ENCODE assay signal across 13 cellular contexts in the genomic region with DNA sequence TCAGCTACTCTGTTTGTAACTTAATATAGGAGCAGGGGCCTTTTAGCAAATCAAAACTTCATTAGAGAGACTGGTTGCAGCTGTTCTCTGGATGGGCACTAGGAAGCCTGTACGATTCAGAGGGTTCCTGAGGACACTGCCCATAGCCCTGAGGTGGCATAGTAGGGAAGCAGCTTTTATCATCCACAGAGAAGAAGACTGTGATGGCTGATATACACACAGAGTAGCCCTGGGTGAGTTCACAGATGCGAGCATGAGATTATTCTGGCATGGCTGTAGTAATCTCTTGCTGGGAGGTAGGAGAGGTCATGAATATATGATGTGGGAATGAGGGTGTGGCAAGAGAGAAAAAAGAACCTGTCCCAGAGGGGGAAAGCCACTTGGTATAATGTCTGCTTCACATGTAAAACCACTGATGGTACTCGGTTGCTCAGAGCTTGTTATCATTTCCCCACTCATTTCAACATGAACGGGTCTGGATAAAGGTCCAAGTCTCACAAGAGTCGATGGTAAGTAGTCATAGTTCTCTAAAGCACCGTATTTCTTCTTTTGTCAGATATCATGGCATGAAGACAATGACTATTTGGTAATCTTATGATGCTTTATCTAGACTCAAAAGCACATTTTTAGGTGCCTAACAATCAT. TPM values are rescaled to one million over a fixed set of nuclear protein-coding genes. Genes with fewer than 3 reads are reported as not detected.
A peak's percentile ranks its signal among the peaks of the same experiment; 100 is the strongest.
DNase-seq lines count a peak whose midpoint lies in the region; ATAC-seq and TF ChIP-seq lines count a peak whose summit lies in the region.
"Had no signal": no experiment of that assay in that cellular context is flagged by ENCODE, and none has a peak within 500 bp of the region (broad histone marks: within the 10 kb centered on the region; RNA-seq: fewer than 3 reads in every experiment).

No MANE protein-coding gene starts in this region.

- H3K36me3 ChIP-seq in muscle layer of colon (ENCODE audit: insufficient read depth, low read length), result peaks cover 11% of the 10 kb centered on the region
- H3K36me3 ChIP-seq in aorta (ENCODE audit: control insufficient read depth in 1 of 2, insufficient read depth in 2 of 2, low read length in 1 of 2), result no peaks in the 10 kb centered on the region

- H3K9ac ChIP-seq in muscle layer of colon (ENCODE audit: low read length), result no peak overlapping the region

- no peak for ATAC-seq in aorta (ENCODE audit: low FRiP score)
- no peak for ATAC-seq in HG03439 (IDR thresholded peaks at IDR 0.05; ENCODE audit: unreplicated experiment)

- H3K4me3 Mint-ChIP-seq in activated naive CD4-positive, alpha-beta T cell treated with anti-CD3 and anti-CD28 coated beads, Interleukin-2, amount 10 ng/mL, durations not matched to agents 7 days and 5 days, result no peak overlapping the region
- H3K4me3 Mint-ChIP-seq: dendritic cell treated with granulocyte-macrophage colony-stimulating factor and Interleukin-4, amounts not matched to agents 40 ng/mL and 50 ng/mL, for 4 days had no signal

- TF ChIP-seq CTCF in GM13976 (IDR thresholded peaks at IDR 0.05; ENCODE audit: borderline replicate concordance, control extremely low read depth, extremely low read depth, insufficient read depth, missing control alignments), result no peak

- H3K4me3 ChIP-seq in muscle layer of colon (ENCODE audit: low read depth in 1 of 2, low read length in 2 of 2), result peak overlapping the region; percentile 27 to 66
- H3K4me3 ChIP-seq in aorta (ENCODE audit: low read length in 2 of 2), result no peak overlapping the region
- H3K4me3 ChIP-seq: skin epidermis had no signal

- intact Hi-C loops in aorta (cut with DNase I), result no loop called here

- H3K27ac Mint-ChIP-seq in activated naive CD4-positive, alpha-beta T cell treated with anti-CD3 and anti-CD28 coated beads, Interleukin-2, amount 10 ng/mL, durations not matched to agents 7 days and 5 days, result peak overlapping the region; percentile 28
- H3K27ac Mint-ChIP-seq: dendritic cell treated with granulocyte-macrophage colony-stimulating factor and Interleukin-4, amounts not matched to agents 40 ng/mL and 50 ng/mL, for 4 days had no signal

- CTCF ChIA-PET in activated naive CD4-positive, alpha-beta T cell treated with anti-CD3 and anti-CD28 coated beads, Interleukin-2, amount 10 ng/mL, durations not matched to agents 7 days and 5 days (lab: Charles Lee), result interaction anchor here (0.6 to 1.8 kb wide), 2 partner anchors 139 to 188 kb away, joined by 3 to 7 read pairs; a partner anchor contains a TSS

- peaks cover 21% of the 10 kb centered on the region for H3K36me3 Mint-ChIP-seq in activated naive CD4-positive, alpha-beta T cell treated with anti-CD3 and anti-CD28 coated beads, Interleukin-2, amount 10 ng/mL, durations not matched to agents 7 days and 5 days

- H3K4me1 Mint-ChIP-seq in activated naive CD4-positive, alpha-beta T cell treated with anti-CD3 and anti-CD28 coated beads, Interleukin-2, amount 10 ng/mL, durations not matched to agents 7 days and 5 days, result no peaks in the 10 kb centered on the region

- WGBS in aorta, 2 donors, result 33 to 45% methylated on average over 6 of the region's 6 CpGs

- H3K27me3 Mint-ChIP-seq in activated naive CD4-positive, alpha-beta T cell treated with anti-CD3 and anti-CD28 coated beads, Interleukin-2, amount 10 ng/mL, durations not matched to agents 7 days and 5 days, result no peaks in the 10 kb centered on the region
- H3K27me3 Mint-ChIP-seq: dendritic cell treated with granulocyte-macrophage colony-stimulating factor and Interleukin-4, amounts not matched to agents 40 ng/mL and 50 ng/mL, for 4 days had no signal

- peak overlapping the region; percentile 36 for H3K27ac ChIP-seq in caudate nucleus (ENCODE audit: low read depth, low read length)
- no peak overlapping the region for H3K27ac ChIP-seq in muscle layer of colon (ENCODE audit: low read depth, low read length)
- H3K27ac ChIP-seq in aorta (ENCODE audit: low read depth in 1 of 2, low read length in 2 of 2), result no peak overlapping the region

- no peak for DNase-seq in activated naive CD4-positive, alpha-beta T cell treated with anti-CD3 and anti-CD28 coated beads, Interleukin-2, amount 10 ng/mL, durations not matched to agents 7 days and 5 days
- DNase-seq in activated naive CD4-positive, alpha-beta T cell (lab: John Stamatoyannopoulos, UW), result no peak
- DNase-seq in caudate nucleus (lab: John Stamatoyannopoulos, UW) (peak in 5 of 61 donors; percentile 3 to 12 (median 6)), superior temporal gyrus (ENCODE audit: extremely low spot score) (peak; percentile 66), aorta (no peak), GM13976 (ENCODE audit: low spot score) (no peak)
- DNase-seq: activated CD8-positive, alpha-beta memory T cell treated with anti-CD3 and anti-CD28 coated beads, Interleukin-2, amount 50 U/mL, for 4 hours; NCI-H510A; stimulated activated naive CD4-positive, alpha-beta T cell had no signal

- in situ Hi-C loops in GM13976 (cut with MboI; ENCODE audit: low sequenced_read_pairs, unreplicated experiment), result no loop called here

- no peaks in the 10 kb centered on the region for H3K9me3 ChIP-seq in muscle layer of colon (ENCODE audit: low read length)
- no peaks in the 10 kb centered on the region for H3K9me3 ChIP-seq in aorta (ENCODE audit: control insufficient read depth, low read length)

- H3K27me3 ChIP-seq in muscle layer of colon (ENCODE audit: control insufficient read depth in 1 of 2, insufficient read depth in 2 of 2, low read length in 2 of 2) (no peaks in the 10 kb centered on the region), aorta (ENCODE audit: control insufficient read depth in 1 of 2, insufficient read depth in 2 of 2, low read length in 1 of 2) (no peaks in the 10 kb centered on the region)

- H3K4me1 ChIP-seq in muscle layer of colon (ENCODE audit: insufficient read depth, low read length) (peaks cover 21% of the 10 kb centered on the region), aorta (ENCODE audit: control insufficient read depth in 1 of 2, insufficient read depth in 2 of 2, low read length in 2 of 2) (peaks cover 0 to 3% of the 10 kb centered on the region in 2 donors)

- no peaks in the 10 kb centered on the region for H3K9me3 Mint-ChIP-seq in activated naive CD4-positive, alpha-beta T cell treated with anti-CD3 and anti-CD28 coated beads, Interleukin-2, amount 10 ng/mL, durations not matched to agents 7 days and 5 days
- H3K9me3 Mint-ChIP-seq: dendritic cell treated with granulocyte-macrophage colony-stimulating factor and Interleukin-4, amounts not matched to agents 40 ng/mL and 50 ng/mL, for 4 days had no signal

RNA-seq across cellular contexts. Expression of a gene that starts 51.9 kb away (rescaled TPM):
- total RNA-seq in aorta, result 100 to 1,000 TPM; 122 to 155 TPM
- polyA plus RNA-seq in aorta, result 100 to 1,000 TPM; 274 to 532 TPM

Comparison
In these comparisons a context has a peak if more than half of its experiments do, and no peak if none do; other contexts are left out.
1. H3K4me3 ChIP-seq: peak in muscle layer of colon (2 of 2); none in aorta (0 of 2).